Comparison of ENCODE assay signal across 8 cellular contexts in genomic region chrX:118495958-118496762, GRCh38. TPM values are rescaled to one million over a fixed set of nuclear protein-coding genes. Genes with fewer than 3 reads are reported as not detected.
DNase-seq lines count a peak whose midpoint lies in the region; ATAC-seq and TF ChIP-seq lines count a peak whose summit lies in the region.

No MANE protein-coding gene starts in this region.

- no peak overlapping the region for H3K27ac ChIP-seq in KMS-11

- H2AFZ ChIP-seq in KMS-11 (ENCODE audit: low read depth), result peak overlapping the region; percentile 75

- H3K4me2 ChIP-seq in KMS-11, result peak overlapping the region; percentile 33; the same call in 1 of the 2 replicates

- ATAC-seq in GM21526 (IDR thresholded peaks at IDR 0.05; ENCODE audit: low FRiP score, unreplicated experiment), result peak; percentile 62
- ATAC-seq in T-helper 17 cell, result peak; percentile 78

- peaks cover 21% of the 10 kb centered on the region for H3K4me1 Mint-ChIP-seq in T-helper 17 cell

- H3K4me1 ChIP-seq in KMS-11 (ENCODE audit: low read depth, poor library complexity, severe bottlenecking), result peaks cover 7% of the 10 kb centered on the region

- peak overlapping the region; percentile 95 for H3K27ac Mint-ChIP-seq in T-helper 17 cell

- no peaks in the 10 kb centered on the region for H3K79me2 ChIP-seq in KMS-11 (ENCODE audit: insufficient read depth, low read depth)

- no peaks in the 10 kb centered on the region for H3K27me3 ChIP-seq in KMS-11 (ENCODE audit: insufficient read depth, low read depth)

- no peak for TF ChIP-seq CTCF in KMS-11 (conservative IDR thresholded peaks at IDR 0.05; ENCODE audit: low read depth, low read length)

- H3K36me3 Mint-ChIP-seq in T-helper 17 cell (ENCODE audit: low read depth), result peaks cover 6% of the 10 kb centered on the region

- H3K4me3 ChIP-seq in KMS-11 (IDR thresholded peaks at IDR 0.05; ENCODE audit: insufficient read depth, low read depth, low read length), result no peak overlapping the region

- H3K27me3 Mint-ChIP-seq in T-helper 17 cell, result no peaks in the 10 kb centered on the region

- no peaks in the 10 kb centered on the region for H3K9me3 ChIP-seq in T-helper 17 cell (ENCODE audit: control insufficient read depth, low read length, poor library complexity, severe bottlenecking)

- H3K9ac ChIP-seq in KMS-11, result peak overlapping the region; percentile 57; the same call in 1 of the 2 replicates

- DNase-seq in DMS153 treated with DMSO at 0.1 percent for 48 hours (lab: John Stamatoyannopoulos, UW; ENCODE audit: unreplicated experiment) (peak; percentile 1), T-helper 17 cell (peak; percentile 54 to 68 (median 64)), astrocyte of the hippocampus (ENCODE audit: low read depth, low spot score) (peak; percentile 31), kidney tubule cell (ENCODE audit: low spot score) (peak; percentile 26), NCI-H2107 (lab: John Stamatoyannopoulos, UW) (no peak)
- peak; percentile 57 for DNase-seq in stimulated activated CD4-positive, alpha-beta T cell treated with anti-CD3 and anti-CD28 coated beads, Interleukin-2, amount 100 ng/mL, for 4 hours (ENCODE audit: low read depth)

- no peaks in the 10 kb centered on the region for H4K20me1 ChIP-seq in KMS-11 (ENCODE audit: insufficient read depth)

- peak overlapping the region; percentile 99 for H3K4me3 Mint-ChIP-seq in T-helper 17 cell

- no peaks in the 10 kb centered on the region for H3K36me3 ChIP-seq in KMS-11 (ENCODE audit: insufficient read depth)

RNA-seq across cellular contexts. Expression of gene DOCK11, which starts 0.5 kb away (rescaled TPM):
- total RNA-seq in T-helper 17 cell, result 10 to 100 TPM; 86.3 to 92.6 TPM
